In the genomic region with DNA sequence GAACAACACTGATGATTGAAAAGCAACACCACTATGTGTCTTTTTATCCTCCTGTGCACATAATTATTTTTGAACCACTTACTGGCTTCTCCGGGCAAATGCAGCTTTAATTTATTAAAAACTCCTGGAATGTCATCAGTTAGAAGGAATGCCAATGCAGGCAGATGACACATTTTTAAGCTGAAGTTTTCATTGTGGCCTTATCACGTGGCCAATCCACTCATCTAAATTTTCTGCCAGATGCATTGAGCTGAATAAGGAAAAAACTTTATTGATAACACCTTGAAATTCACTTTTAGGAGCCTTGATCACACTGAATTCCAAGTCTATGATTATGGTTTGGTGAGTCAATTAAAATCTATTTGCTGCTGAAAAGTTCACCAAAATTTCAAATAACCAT, we compare ENCODE assay signal across 23 cellular contexts.
DNase-seq lines count a peak whose midpoint lies in the region; TF ChIP-seq lines count a peak whose summit lies in the region.
"Had no signal": no experiment of that assay in that cellular context is flagged by ENCODE, and none has a peak within 500 bp of the region (broad histone marks: within the 10 kb centered on the region; RNA-seq: fewer than 3 reads in every experiment).

No MANE protein-coding gene starts in this region.

- H3K4me3 ChIP-seq in foreskin fibroblast (ENCODE audit: low read depth in 1 of 2, low read length in 2 of 2): no peak overlapping the region
- H3K4me3 ChIP-seq: MG63 had no signal

- TF ChIP-seq CTCF in foreskin fibroblast (IDR thresholded peaks at IDR 0.05; ENCODE audit: low read depth, low read length): no peak
- no peak for TF ChIP-seq CTCF in GM10266 (IDR thresholded peaks at IDR 0.05; ENCODE audit: control insufficient read depth, insufficient read depth, low read depth, missing control alignments)

- DNase-seq in AG20443 (ENCODE audit: low spot score) (peak; percentile 50), GM04504 (ENCODE audit: low read depth) (peak; percentile 33), LHCN-M2 (ENCODE audit: low read depth) (peak; percentile 24), foreskin fibroblast (peak; percentile 60 to 77), inferior parietal cortex (ENCODE audit: extremely low spot score) (no peak), GM10266 (ENCODE audit: extremely low spot score) (no peak), nucleus accumbens (lab: John Stamatoyannopoulos, UW) (no peak), NAMALWA (ENCODE audit: low spot score) (no peak)
- DNase-seq: BE2C; Calu3; DMS79 treated with DMSO at 0.1 percent for 48 hours; KBM-7; MG63; NCI-H1092; NCI-H1417 treated with DMSO at 0.1 percent for 48 hours; NCI-H187 treated with DMSO at 0.1 percent for 48 hours; NCI-H446; NCI-H524 treated with DMSO at 0.1 percent for 48 hours; NCI-H82; NK-92 treated with Interleukin-12 subunit alpha and Interleukin-12 subunit beta, amount 100 ng/mL, for 24 hours; PC-3; SK-N-SH; T-helper 2 cell had no signal

Comparison
In these comparisons a context has a peak if more than half of its experiments do, and no peak if none do; other contexts are left out.
1. DNase-seq: peak in AG20443 (single experiment), GM04504 (single experiment), LHCN-M2 (single experiment) and foreskin fibroblast (2 of 2); none in inferior parietal cortex (single experiment), GM10266 (single experiment), nucleus accumbens (0 of 56) and NAMALWA (single experiment).